Comparison of ENCODE assay signal across 10 cellular contexts in genomic region chr3:60555704-60556340, GRCh38.
DNase-seq lines count a peak whose midpoint lies in the region; ATAC-seq and TF ChIP-seq lines count a peak whose summit lies in the region.
"Had no signal": no experiment of that assay in that cellular context is flagged by ENCODE, and none has a peak within 500 bp of the region (broad histone marks: within the 10 kb centered on the region; RNA-seq: fewer than 3 reads in every experiment).

No MANE protein-coding gene starts in this region.

- POLR2A ChIA-PET in HEK293T (lab: Yijun Ruan, JAX), result no interaction called here

- H3K4me2 ChIP-seq in mesendoderm (ENCODE audit: low read length), result no peak overlapping the region

- peak; percentile 94 for ATAC-seq in GM18909 (IDR thresholded peaks at IDR 0.05; ENCODE audit: poor library complexity, unreplicated experiment)
- peak; percentile 90 for ATAC-seq in HG02610 (IDR thresholded peaks at IDR 0.05; ENCODE audit: unreplicated experiment)
- ATAC-seq: natural killer cell had no signal

- H3K4ac ChIP-seq in mesendoderm (ENCODE audit: low read depth, low read length), result peak overlapping the region; percentile 3

- H3K27me3 ChIP-seq in mesendoderm (ENCODE audit: insufficient read depth, low read length, poor library complexity) (no peaks in the 10 kb centered on the region), right atrium auricular region (no peaks in the 10 kb centered on the region)

- H2BK5ac ChIP-seq in mesendoderm (ENCODE audit: low read length), result no peak overlapping the region

- no peak overlapping the region for H3K18ac ChIP-seq in mesendoderm (ENCODE audit: low read length)

- no peak overlapping the region for H3K27ac ChIP-seq in mesendoderm (ENCODE audit: low read depth, low read length)
- no peak overlapping the region for H3K27ac ChIP-seq in right atrium auricular region

- no peaks in the 10 kb centered on the region for H3K79me1 ChIP-seq in mesendoderm (ENCODE audit: low read length)

- no CpG with 5 or more reads among the region's 4 CpGs for WGBS in mesendoderm (ENCODE audit: extremely low coverage, insufficient coverage, low lambda C conversion rate)

- H4K8ac ChIP-seq in mesendoderm (ENCODE audit: low read depth, low read length), result no peak overlapping the region

- H2BK120ac ChIP-seq in mesendoderm (ENCODE audit: low read depth, low read length), result no peak overlapping the region

- no peaks in the 10 kb centered on the region for H3K9me3 ChIP-seq in right atrium auricular region

- H3K36me3 ChIP-seq in mesendoderm (ENCODE audit: control insufficient read depth, insufficient read depth, low read length), result no peaks in the 10 kb centered on the region
- H3K36me3 ChIP-seq in right atrium auricular region, result no peaks in the 10 kb centered on the region

- no peak overlapping the region for H3K23ac ChIP-seq in mesendoderm (ENCODE audit: low read length)

- H2BK15ac ChIP-seq in mesendoderm (replicated peaks; ENCODE audit: low read depth), result no peak overlapping the region

- no peak overlapping the region for H4K5ac ChIP-seq in mesendoderm (ENCODE audit: low read length)

- DNase-seq in NCI-H69 (lab: John Stamatoyannopoulos, UW) (peak; percentile 17), mesendoderm (peak; percentile 65), HEK293T (ENCODE audit: extremely low spot score) (no peak), right atrium auricular region (ENCODE audit: low spot score) (no peak), HuH-7 (ENCODE audit: low spot score) (no peak)
- no peak for DNase-seq in activated CD4-positive, alpha-beta T cell treated with anti-CD3 and anti-CD28 coated beads for 48 hours
- DNase-seq: activated naive CD8-positive, alpha-beta T cell treated with anti-CD3 and anti-CD28 coated beads, Interleukin-2, amount 10 ng/mL, durations not matched to agents 7 days and 5 days; natural killer cell had no signal

- H3K79me2 ChIP-seq in mesendoderm (ENCODE audit: control insufficient read depth, insufficient read depth, low read length), result no peaks in the 10 kb centered on the region

- no peak overlapping the region for H2AK5ac ChIP-seq in mesendoderm (ENCODE audit: low read length)

- TF ChIP-seq CTCF in right atrium auricular region (IDR thresholded peaks at IDR 0.05), result no peak

- no peak overlapping the region for H3K9ac ChIP-seq in mesendoderm (ENCODE audit: low read length)

- H3K4me3 ChIP-seq in mesendoderm (ENCODE audit: low read length), result no peak overlapping the region
- H3K4me3 ChIP-seq in right atrium auricular region, result no peak overlapping the region

- CTCF ChIA-PET in HEK293T (lab: Yijun Ruan, JAX), result no interaction called here

- no peaks in the 10 kb centered on the region for H3K4me1 ChIP-seq in mesendoderm (ENCODE audit: control insufficient read depth, low read depth, low read length)
- no peaks in the 10 kb centered on the region for H3K4me1 ChIP-seq in right atrium auricular region

- H3K56ac ChIP-seq in mesendoderm (ENCODE audit: low read length), result no peak overlapping the region

TF ChIP-seq in HEK293T, 16 proteins besides CTCF, POLR2A, EP300 and RAD21:
- TF ChIP-seq SP1 (IDR thresholded peaks at IDR 0.05), result no peak

Comparison
In these comparisons a context has a peak if more than half of its experiments do, and no peak if none do; other contexts are left out.
1. DNase-seq: peak in NCI-H69 (single experiment) and mesendoderm (single experiment); none in activated CD4-positive, alpha-beta T cell treated with anti-CD3 and anti-CD28 coated beads for 48 hours (single experiment), HEK293T (single experiment), right atrium auricular region (single experiment) and HuH-7 (single experiment).